ENCODE assay signal across 15 cellular contexts in the genomic region with DNA sequence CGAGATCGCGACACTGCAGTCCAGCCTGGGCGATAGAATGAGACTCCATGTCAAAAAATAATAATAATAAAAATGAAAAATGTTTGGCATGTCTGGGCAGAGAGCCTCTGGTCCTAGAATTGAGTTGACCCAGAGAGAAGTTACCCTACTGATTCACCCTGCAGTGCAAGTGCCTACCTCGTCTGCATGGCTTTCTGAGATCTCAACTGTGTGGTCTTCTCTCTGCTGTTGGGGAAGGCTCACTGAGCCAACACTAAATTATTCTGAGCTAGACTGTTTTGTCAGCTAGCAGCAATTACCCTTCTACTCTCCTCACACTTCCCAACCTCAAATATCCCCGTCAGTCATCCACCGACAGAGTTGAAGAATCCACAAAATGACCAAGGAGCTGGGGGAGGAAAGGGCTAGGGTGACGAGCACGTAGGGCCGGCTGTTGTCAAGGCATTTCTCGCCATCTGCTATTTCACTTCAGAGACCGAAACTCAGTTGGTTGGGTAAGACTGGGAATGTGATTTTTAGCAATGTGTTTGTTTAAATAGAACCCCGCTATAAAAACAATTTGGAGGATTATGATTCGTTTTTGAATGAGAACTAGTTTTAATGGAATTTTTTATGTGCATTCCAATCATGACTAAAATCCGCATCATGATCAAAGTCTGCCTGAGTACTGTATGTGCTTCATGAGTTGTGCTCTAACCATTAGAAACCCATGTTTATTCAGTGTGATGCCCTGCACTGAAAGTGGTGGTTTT. TPM values are rescaled to one million over a fixed set of nuclear protein-coding genes. Genes with fewer than 3 reads are reported as not detected.
DNase-seq lines count a peak whose midpoint lies in the region; ATAC-seq and TF ChIP-seq lines count a peak whose summit lies in the region.
"Had no signal": no experiment of that assay in that cellular context is flagged by ENCODE, and none has a peak within 500 bp of the region (broad histone marks: within the 10 kb centered on the region; RNA-seq: fewer than 3 reads in every experiment).

No MANE protein-coding gene starts in this region.

- no peak for TF ChIP-seq CTCF in SK-N-SH (IDR thresholded peaks at IDR 0.05)
- no peak for TF ChIP-seq CTCF in fibroblast of mammary gland (conservative IDR thresholded peaks at IDR 0.05; ENCODE audit: control insufficient read depth, insufficient read depth, low read depth, low read length)

- H3F3A ChIP-seq in GM23248 (ENCODE audit: insufficient read depth) (peaks cover 17% of the 10 kb centered on the region), SK-N-SH (replicated peaks; ENCODE audit: insufficient read depth) (peaks cover 6% of the 10 kb centered on the region)

- peak; percentile 81 for DNase-seq in GM23248
- DNase-seq in SK-N-SH, result no peak
- DNase-seq in fibroblast of mammary gland (ENCODE audit: low read depth), result peak; percentile 92
- no peak for DNase-seq in NCI-H345 treated with DMSO at 0.1 percent for 48 hours (lab: John Stamatoyannopoulos, UW; ENCODE audit: unreplicated experiment)
- DNase-seq in SK-N-DZ (ENCODE audit: low spot score), result no peak
- DNase-seq in NCI-H1417 treated with DMSO at 0.1 percent for 48 hours (lab: John Stamatoyannopoulos, UW), result no peak
- DNase-seq: activated gamma-delta T cell treated with Interleukin-2 at 50 U/mL for 16 hours; DMS153; dorsolateral prefrontal cortex; Kasumi-1; naive thymus-derived CD4-positive, alpha-beta T cell; NCI-H510A; SIG-M5 had no signal

- no peak for TF ChIP-seq RAD21 in SK-N-SH (IDR thresholded peaks at IDR 0.05; ENCODE audit: low read length)

- H3K36me3 ChIP-seq in GM23248 (ENCODE audit: low read depth) (no peaks in the 10 kb centered on the region), SK-N-SH (replicated peaks in 1 of 2; ENCODE audit: control insufficient read depth in 1 of 2, insufficient read depth in 2 of 2, low read length in 1 of 2) (no peaks in the 10 kb centered on the region), skeletal muscle satellite cell (ENCODE audit: insufficient read depth, low read length) (no peaks in the 10 kb centered on the region)

- WGBS in GM23248 (ENCODE audit: low coverage in 1 of 2, low lambda C conversion rate in 2 of 2, missing lambda C conversion rate in 2 of 2), 2 experiments, result 36 to 39% methylated on average over 15 of the region's 15 CpGs
- WGBS in SK-N-SH (ENCODE audit: low lambda C conversion rate), result 59% methylated on average over 15 of the region's 15 CpGs

- in situ Hi-C loops in GM23248 (cut with MboI), result no loop called here

- no peaks in the 10 kb centered on the region for H4K20me1 ChIP-seq in GM23248 (ENCODE audit: insufficient read depth)
- no peaks in the 10 kb centered on the region for H4K20me1 ChIP-seq in SK-N-SH (ENCODE audit: insufficient read depth)

- H3K9me3 ChIP-seq in GM23248 (ENCODE audit: low read depth) (no peaks in the 10 kb centered on the region), SK-N-SH (no peaks in the 10 kb centered on the region), skeletal muscle satellite cell (replicated peaks; ENCODE audit: low read length) (no peaks in the 10 kb centered on the region)

- peak overlapping the region; percentile 29; the same call in 1 of the 2 replicates for H2AFZ ChIP-seq in GM23248
- no peak overlapping the region; the same call in 1 of the 2 replicates for H2AFZ ChIP-seq in SK-N-SH (ENCODE audit: low read depth)

- peak overlapping the region; percentile 84 for H3K4me2 ChIP-seq in GM23248 (ENCODE audit: unreplicated experiment)
- peak overlapping the region; percentile 23; the same call in 1 of the 2 replicates for H3K4me2 ChIP-seq in SK-N-SH
- peak overlapping the region; percentile 65 for H3K4me2 ChIP-seq in skeletal muscle satellite cell (ENCODE audit: low read length)

- H3K27me3 ChIP-seq in GM23248 (replicated peaks; ENCODE audit: insufficient read depth), result peaks cover 28% of the 10 kb centered on the region
- H3K27me3 ChIP-seq in SK-N-SH (ENCODE audit: insufficient read depth), result no peaks in the 10 kb centered on the region; the same call in 1 of the 2 replicates
- H3K27me3 ChIP-seq in skeletal muscle satellite cell (ENCODE audit: control insufficient read depth, insufficient read depth, low read length), result no peaks in the 10 kb centered on the region
- H3K27me3 ChIP-seq: dorsolateral prefrontal cortex had no signal

- no peak for TF ChIP-seq EP300 in SK-N-SH (IDR thresholded peaks at IDR 0.05; ENCODE audit: borderline replicate concordance in 1 of 2, low read depth in 1 of 2, low read length in 1 of 2)

- H3K4me3 ChIP-seq in GM23248 (peak overlapping the region; percentile 48), SK-N-SH (ENCODE audit: low read depth in 2 of 2, low read length in 1 of 2) (no peak overlapping the region), fibroblast of mammary gland (ENCODE audit: control insufficient read depth, low read depth, low read length) (no peak overlapping the region), skeletal muscle satellite cell (ENCODE audit: low read length) (peak overlapping the region; percentile 9)
- H3K4me3 ChIP-seq: dorsolateral prefrontal cortex had no signal

- no peak overlapping the region for H3K9ac ChIP-seq in GM23248
- no peak overlapping the region for H3K9ac ChIP-seq in SK-N-SH
- H3K9ac ChIP-seq in skeletal muscle satellite cell (ENCODE audit: low read depth, low read length), result peak overlapping the region; percentile 66

- POLR2A ChIA-PET in SK-N-SH (lab: Yijun Ruan, JAX), result no interaction called here

- H3K79me2 ChIP-seq in GM23248 (ENCODE audit: insufficient read depth), result no peaks in the 10 kb centered on the region
- H3K79me2 ChIP-seq in SK-N-SH (ENCODE audit: insufficient read depth), result no peaks in the 10 kb centered on the region

- no peak for ATAC-seq in GM18907 (IDR thresholded peaks at IDR 0.05; ENCODE audit: unreplicated experiment)
- ATAC-seq: naive thymus-derived CD4-positive, alpha-beta T cell had no signal

- CTCF ChIA-PET in SK-N-SH (lab: Yijun Ruan, JAX), result interaction anchor here (1.2 kb wide), 1 partner anchor 9 kb away, joined by 3 read pairs; a partner anchor contains a TSS

- peak overlapping the region; percentile 35; the same call in 1 of the 2 replicates for H3K27ac ChIP-seq in GM23248
- peak overlapping the region in 1 of 2 experiments; percentile 37; a peak in 1 of 4 replicates for H3K27ac ChIP-seq in SK-N-SH (ENCODE audit: low read depth in 2 of 2, low read length in 1 of 2)
- H3K27ac ChIP-seq: dorsolateral prefrontal cortex had no signal

- peaks cover 11% of the 10 kb centered on the region; the same call in 1 of the 2 replicates for H3K4me1 ChIP-seq in GM23248 (ENCODE audit: insufficient read depth)
- no peaks in the 10 kb centered on the region for H3K4me1 ChIP-seq in SK-N-SH (ENCODE audit: control insufficient read depth in 1 of 2, insufficient read depth in 2 of 2, low read depth in 1 of 2, low read length in 1 of 2)
- peaks cover 32% of the 10 kb centered on the region for H3K4me1 ChIP-seq in skeletal muscle satellite cell (ENCODE audit: control insufficient read depth, insufficient read depth, low read length)

- H3K9me2 ChIP-seq in GM23248 (ENCODE audit: insufficient read depth) (no peaks in the 10 kb centered on the region), SK-N-SH (no peaks in the 10 kb centered on the region)

TF ChIP-seq in SK-N-SH, 30 proteins besides CTCF, POLR2A, EP300 and RAD21 (continues in another document):
- no peak for TF ChIP-seq GABPA (IDR thresholded peaks at IDR 0.05; ENCODE audit: low read depth)
- no peak for TF ChIP-seq SIN3A (IDR thresholded peaks at IDR 0.05; ENCODE audit: borderline replicate concordance, low read depth, low read length)
- TF ChIP-seq POLR2AphosphoS5 (IDR thresholded peaks at IDR 0.05; ENCODE audit: low read depth, low read length), result no peak
- TF ChIP-seq EZH2phosphoT487 (IDR thresholded peaks at IDR 0.05; ENCODE audit: borderline replicate concordance, low read depth), result no peak
- no peak for TF ChIP-seq RCOR1 (IDR thresholded peaks at IDR 0.05; ENCODE audit: low read length)
- TF ChIP-seq FOXJ3 (CRISPR knock-in tag; IDR thresholded peaks at IDR 0.05), result no peak
- TF ChIP-seq TEAD4 (IDR thresholded peaks at IDR 0.05; ENCODE audit: borderline replicate concordance, insufficient read depth), result no peak
- no peak for TF ChIP-seq RXRA (IDR thresholded peaks at IDR 0.05; ENCODE audit: borderline replicate concordance, low read depth)
- TF ChIP-seq, protein P1, sequence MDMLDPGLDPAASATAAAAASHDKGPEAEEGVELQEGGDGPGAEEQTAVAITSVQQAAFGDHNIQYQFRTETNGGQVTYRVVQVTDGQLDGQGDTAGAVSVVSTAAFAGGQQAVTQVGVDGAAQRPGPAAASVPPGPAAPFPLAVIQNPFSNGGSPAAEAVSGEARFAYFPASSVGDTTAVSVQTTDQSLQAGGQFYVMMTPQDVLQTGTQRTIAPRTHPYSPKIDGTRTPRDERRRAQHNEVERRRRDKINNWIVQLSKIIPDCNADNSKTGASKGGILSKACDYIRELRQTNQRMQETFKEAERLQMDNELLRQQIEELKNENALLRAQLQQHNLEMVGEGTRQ (IDR thresholded peaks at IDR 0.05; ENCODE audit: borderline replicate concordance, low read depth, low read length), result no peak
- TF ChIP-seq NFIC (IDR thresholded peaks at IDR 0.05; ENCODE audit: borderline replicate concordance), result no peak
- TF ChIP-seq, protein P2, sequence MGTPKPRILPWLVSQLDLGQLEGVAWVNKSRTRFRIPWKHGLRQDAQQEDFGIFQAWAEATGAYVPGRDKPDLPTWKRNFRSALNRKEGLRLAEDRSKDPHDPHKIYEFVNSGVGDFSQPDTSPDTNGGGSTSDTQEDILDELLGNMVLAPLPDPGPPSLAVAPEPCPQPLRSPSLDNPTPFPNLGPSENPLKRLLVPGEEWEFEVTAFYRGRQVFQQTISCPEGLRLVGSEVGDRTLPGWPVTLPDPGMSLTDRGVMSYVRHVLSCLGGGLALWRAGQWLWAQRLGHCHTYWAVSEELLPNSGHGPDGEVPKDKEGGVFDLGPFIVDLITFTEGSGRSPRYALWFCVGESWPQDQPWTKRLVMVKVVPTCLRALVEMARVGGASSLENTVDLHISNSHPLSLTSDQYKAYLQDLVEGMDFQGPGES (IDR thresholded peaks at IDR 0.05; ENCODE audit: low read depth, low read length), result no peak
- no peak for TF ChIP-seq FOSL2 (IDR thresholded peaks at IDR 0.05; ENCODE audit: borderline replicate concordance, low read depth)
- TF ChIP-seq, protein P3, sequence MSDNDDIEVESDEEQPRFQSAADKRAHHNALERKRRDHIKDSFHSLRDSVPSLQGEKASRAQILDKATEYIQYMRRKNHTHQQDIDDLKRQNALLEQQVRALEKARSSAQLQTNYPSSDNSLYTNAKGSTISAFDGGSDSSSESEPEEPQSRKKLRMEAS (IDR thresholded peaks at IDR 0.05; ENCODE audit: low read depth), result no peak

RNA-seq across cellular contexts. Expression of a gene that starts 9.4 kb away (rescaled TPM):
- not detected in 2 replicates for total RNA-seq in GM23248 (2014; rRNA removed; shearing (Covaris generic))
- not detected in 2 replicates for polyA plus RNA-seq in GM23248 (2016; fragmentation: Nextera tagmentation; extraction: Ambion mirVana)
- polyA plus RNA-seq in SK-N-SH (2012; rRNA removed), result not detected in 2 replicates
- polyA plus RNA-seq in SK-N-SH (2012; cell fraction: cytosol; rRNA removed), result not detected in 2 replicates
- polyA plus RNA-seq in SK-N-SH (2012; cell fraction: nucleus; rRNA removed), result not detected in 2 replicates
- total RNA-seq in skeletal muscle satellite cell (2012; rRNA removed), result under 0.01 TPM in 1 of 2 replicates, not detected in the other
- polyA plus RNA-seq in SK-N-DZ (2014; cell fraction: cytosol; rRNA removed), result not detected in 2 replicates
- polyA plus RNA-seq in SK-N-DZ (2014; cell fraction: nucleus; rRNA removed), result not detected in 2 replicates
- total RNA-seq: naive thymus-derived CD4-positive, alpha-beta T cell had no signal
- polyA plus RNA-seq: naive thymus-derived CD4-positive, alpha-beta T cell had no signal

Comparison
In these comparisons a context has a peak if more than half of its experiments do, and no peak if none do; other contexts are left out.
1. DNase-seq: peak in GM23248 (single experiment) and fibroblast of mammary gland (single experiment); none in SK-N-SH (single experiment), NCI-H345 treated with DMSO at 0.1 percent for 48 hours (single experiment), SK-N-DZ (single experiment) and NCI-H1417 treated with DMSO at 0.1 percent for 48 hours (single experiment).
2. H3K4me2 ChIP-seq: peak in every context shown above with its lines; median percentile 84 in GM23248; 65 in skeletal muscle satellite cell; 23 in SK-N-SH.
3. H3K4me3 ChIP-seq: peak in GM23248 (single experiment) and skeletal muscle satellite cell (single experiment); none in SK-N-SH (0 of 2) and fibroblast of mammary gland (single experiment).